Comparison of ENCODE assay signal across 19 cellular contexts in the genomic region with DNA sequence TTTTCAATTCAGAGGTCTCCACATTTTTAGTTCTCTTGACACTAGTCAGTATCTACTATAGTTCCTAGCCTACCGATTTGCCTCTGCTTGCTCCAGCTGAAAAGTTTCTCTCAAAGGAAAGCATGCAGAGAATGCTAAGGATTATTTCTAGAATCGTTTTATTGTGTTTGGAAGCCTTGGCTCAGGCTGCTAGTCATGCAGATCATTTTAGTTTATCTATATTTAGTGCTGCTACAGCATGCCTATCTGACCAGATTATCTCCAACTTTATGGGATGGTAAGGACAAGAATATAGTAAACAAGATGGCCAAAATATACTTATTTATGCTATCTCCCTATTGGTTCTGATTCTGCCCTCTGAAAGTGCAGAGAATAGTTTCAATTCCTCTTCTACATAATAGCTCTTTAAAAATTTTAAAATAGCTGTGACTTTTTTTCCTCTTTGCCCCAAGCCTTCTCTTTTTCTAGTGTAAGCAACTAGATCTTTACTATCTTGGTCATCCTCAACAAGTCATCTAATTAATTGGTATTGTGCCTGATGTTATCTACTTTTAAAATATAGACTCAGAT. TPM values are rescaled to one million over a fixed set of nuclear protein-coding genes. Genes with fewer than 3 reads are reported as not detected.
DNase-seq lines count a peak whose midpoint lies in the region; ATAC-seq and TF ChIP-seq lines count a peak whose summit lies in the region.
"Had no signal": no experiment of that assay in that cellular context is flagged by ENCODE, and none has a peak within 500 bp of the region (broad histone marks: within the 10 kb centered on the region; RNA-seq: fewer than 3 reads in every experiment).

No MANE protein-coding gene starts in this region.

- H3K4me1 ChIP-seq in IMR-90 (ENCODE audit: control insufficient read depth, insufficient read depth, low read length), result peaks cover 7% of the 10 kb centered on the region
- peaks cover 11% of the 10 kb centered on the region for H3K4me1 ChIP-seq in osteoblast (ENCODE audit: insufficient read depth, low read length)
- no peaks in the 10 kb centered on the region for H3K4me1 ChIP-seq in mammary epithelial cell (ENCODE audit: insufficient read depth, low read length)
- H3K4me1 ChIP-seq in ascending aorta, result peaks cover 0 to 5% of the 10 kb centered on the region in 2 donors
- H3K4me1 ChIP-seq in A673 (ENCODE audit: insufficient read depth, low read length, poor library complexity, severe bottlenecking), result no peaks in the 10 kb centered on the region
- peaks cover 7% of the 10 kb centered on the region for H3K4me1 ChIP-seq in smooth muscle cell (ENCODE audit: low read depth)
- H3K4me1 ChIP-seq: BE2C had no signal

- no peak overlapping the region for H3K4me3 ChIP-seq in GM12865 (ENCODE audit: low read depth, low read length)
- no peak overlapping the region for H3K4me3 ChIP-seq in IMR-90 (ENCODE audit: insufficient read depth, low read depth, low read length)
- no peak overlapping the region for H3K4me3 ChIP-seq in osteoblast (ENCODE audit: insufficient read depth, low read length)
- H3K4me3 ChIP-seq in mammary epithelial cell (replicated peaks in 1 of 3; ENCODE audit: insufficient read depth in 1 of 3, low read depth in 2 of 3, low read length in 3 of 3), result no peak overlapping the region
- no peak overlapping the region for H3K4me3 ChIP-seq in ascending aorta
- no peak overlapping the region for H3K4me3 ChIP-seq in A673 (ENCODE audit: low read depth, low read length, poor library complexity, severe bottlenecking)
- no peak overlapping the region for H3K4me3 ChIP-seq in smooth muscle cell
- H3K4me3 ChIP-seq: SJSA1 had no signal

- POLR2A ChIA-PET in IMR-90 (lab: Charles Lee; ENCODE audit: unreplicated experiment), result no interaction called here
- POLR2A ChIA-PET in A673 (lab: Charles Lee; ENCODE audit: low non-redundant PET), result interaction anchor here (0.6 kb wide), 1 partner anchor 646 kb away, joined by 3 read pairs; no protein-coding TSS in a partner anchor

- CTCF ChIA-PET in IMR-90 (lab: Yijun Ruan, JAX), result no interaction called here
- CTCF ChIA-PET in mammary epithelial cell (lab: Charles Lee; ENCODE audit: low non-redundant PET), result no interaction called here
- CTCF ChIA-PET in A673 (lab: Charles Lee), result no interaction called here

- H3K9me3 Mint-ChIP-seq in chondrocyte (ENCODE audit: low read depth), result no peaks in the 10 kb centered on the region
- H3K9me3 Mint-ChIP-seq: CD4-positive, alpha-beta memory T cell had no signal

- H3K4me1 Mint-ChIP-seq in chondrocyte (ENCODE audit: low read depth), result peaks cover 23% of the 10 kb centered on the region

- no peak overlapping the region for H2BK5ac ChIP-seq in IMR-90 (ENCODE audit: low read depth, low read length, poor library complexity, severe bottlenecking)

- H3K27me3 ChIP-seq in IMR-90 (ENCODE audit: control insufficient read depth, insufficient read depth, low read length) (no peaks in the 10 kb centered on the region), osteoblast (ENCODE audit: insufficient read depth, low read length) (peaks cover 5% of the 10 kb centered on the region), mammary epithelial cell (ENCODE audit: insufficient read depth, low read length) (peaks cover 2% of the 10 kb centered on the region), ascending aorta (no peaks in the 10 kb centered on the region), A673 (replicated peaks; ENCODE audit: insufficient read depth, low read depth, low read length, poor library complexity) (no peaks in the 10 kb centered on the region), smooth muscle cell (ENCODE audit: low read depth) (no peaks in the 10 kb centered on the region)
- H3K27me3 ChIP-seq: BE2C, SJSA1 had no signal

- H3K4ac ChIP-seq in IMR-90 (ENCODE audit: low read depth, low read length), result no peak overlapping the region

- H2AK5ac ChIP-seq in IMR-90 (ENCODE audit: low read depth, low read length), result no peak overlapping the region

- H4K91ac ChIP-seq in IMR-90 (ENCODE audit: insufficient read depth, low read depth, low read length), result no peak overlapping the region

- H3K79me2 ChIP-seq in osteoblast (ENCODE audit: insufficient read depth, low read length), result no peaks in the 10 kb centered on the region
- no peaks in the 10 kb centered on the region for H3K79me2 ChIP-seq in mammary epithelial cell (ENCODE audit: insufficient read depth, low read length)
- no peaks in the 10 kb centered on the region for H3K79me2 ChIP-seq in smooth muscle cell (ENCODE audit: low read depth)

- TF ChIP-seq CTCF in GM12865 (IDR thresholded peaks at IDR 0.05; ENCODE audit: insufficient read depth, low read depth, low read length, missing control alignments), result no peak
- no peak for TF ChIP-seq CTCF in IMR-90 (conservative IDR thresholded peaks at IDR 0.05; ENCODE audit: low read depth, low read length)
- no peak for TF ChIP-seq CTCF in chondrocyte (IDR thresholded peaks at IDR 0.05)
- TF ChIP-seq CTCF in osteoblast (IDR thresholded peaks at IDR 0.05; ENCODE audit: extremely low read depth, low read depth, low read length), result no peak
- no peak for TF ChIP-seq CTCF in mammary epithelial cell (conservative IDR thresholded peaks at IDR 0.05 in 1 of 2, IDR thresholded peaks at IDR 0.05 in 1 of 2; ENCODE audit: extremely low read depth in 1 of 2, insufficient read depth in 1 of 2, low read depth in 1 of 2, low read length in 2 of 2)
- TF ChIP-seq CTCF in ascending aorta (IDR thresholded peaks at IDR 0.05), result no peak
- TF ChIP-seq CTCF in A673 (conservative IDR thresholded peaks at IDR 0.05; ENCODE audit: low read depth, low read length), result no peak
- no peak for TF ChIP-seq CTCF in smooth muscle cell (IDR thresholded peaks at IDR 0.05; ENCODE audit: borderline replicate concordance, insufficient read depth, poor library complexity, severe bottlenecking)

- dilution Hi-C loops in IMR-90 (cut with HindIII; ENCODE audit: low sequenced_read_pairs, unreplicated experiment), result no loop called here
- dilution Hi-C loops in mammary epithelial cell (cut with HindIII; ENCODE audit: low sequenced_read_pairs), result no loop called here

- H2AFZ ChIP-seq in IMR-90 (replicated peaks; ENCODE audit: low read length, poor library complexity) (no peak overlapping the region), osteoblast (ENCODE audit: low read length) (no peak overlapping the region), mammary epithelial cell (ENCODE audit: low read depth, low read length) (no peak overlapping the region), smooth muscle cell (ENCODE audit: low read depth) (no peak overlapping the region)

- H3K9me1 ChIP-seq in IMR-90 (ENCODE audit: insufficient read depth, low read length), result no peaks in the 10 kb centered on the region

- peak overlapping the region; percentile 74 for H3K27ac Mint-ChIP-seq in chondrocyte (ENCODE audit: unreplicated experiment)
- H3K27ac Mint-ChIP-seq: CD4-positive, alpha-beta memory T cell had no signal

- no peaks in the 10 kb centered on the region for H3K36me3 Mint-ChIP-seq in chondrocyte (ENCODE audit: low read depth)
- H3K36me3 Mint-ChIP-seq: CD4-positive, alpha-beta memory T cell had no signal

- no peak overlapping the region for H2BK15ac ChIP-seq in IMR-90 (ENCODE audit: low read depth, low read length)

- H3K4me3 Mint-ChIP-seq in chondrocyte (ENCODE audit: unreplicated experiment), result no peak overlapping the region
- H3K4me3 Mint-ChIP-seq: CD4-positive, alpha-beta memory T cell had no signal

- no peak overlapping the region for H4K5ac ChIP-seq in IMR-90 (ENCODE audit: low read depth, low read length)

- no peak overlapping the region for H3K27ac ChIP-seq in IMR-90 (ENCODE audit: insufficient read depth, low read length)
- no peak overlapping the region for H3K27ac ChIP-seq in osteoblast (ENCODE audit: low read depth, low read length)
- no peak overlapping the region for H3K27ac ChIP-seq in mammary epithelial cell (ENCODE audit: insufficient read depth, low read depth, low read length)
- H3K27ac ChIP-seq in ascending aorta, result no peak overlapping the region
- H3K27ac ChIP-seq in A673 (ENCODE audit: low read depth, low read length, poor library complexity, severe bottlenecking), result no peak overlapping the region
- H3K27ac ChIP-seq in smooth muscle cell (ENCODE audit: low read depth), result no peak overlapping the region
- H3K27ac ChIP-seq: RWPE1, SJSA1 had no signal

- H3K27me3 Mint-ChIP-seq in chondrocyte (ENCODE audit: low read depth), result no peaks in the 10 kb centered on the region
- H3K27me3 Mint-ChIP-seq: CD4-positive, alpha-beta memory T cell had no signal

- no peak overlapping the region for H3K18ac ChIP-seq in IMR-90 (ENCODE audit: low read depth, low read length)

- no peak overlapping the region for H3K4me2 ChIP-seq in IMR-90 (ENCODE audit: low read depth, low read length)
- H3K4me2 ChIP-seq in osteoblast (ENCODE audit: insufficient read depth, low read length), result no peak overlapping the region
- H3K4me2 ChIP-seq in mammary epithelial cell (ENCODE audit: insufficient read depth, low read depth, low read length), result no peak overlapping the region
- H3K4me2 ChIP-seq in smooth muscle cell, result no peak overlapping the region

- H4K8ac ChIP-seq in IMR-90 (ENCODE audit: low read depth in 2 of 2, low read length in 2 of 2), result no peak overlapping the region

- in situ Hi-C loops in IMR-90 (cut with MboI; ENCODE audit: low sequenced_read_pairs), result no loop called here
- in situ Hi-C loops in mammary epithelial cell (cut with MboI; ENCODE audit: low sequenced_read_pairs in 2 of 2), result no loop called here

- WGBS in IMR-90 (ENCODE audit: extremely low coverage in 2 of 2, insufficient read length in 1 of 2), 2 experiments, result no CpG with 5 or more reads among the region's 2 CpGs
- 6% methylated on average over 2 of the region's 2 CpGs for WGBS in mammary epithelial cell (ENCODE audit: low coverage, missing lambda C conversion rate)
- WGBS in smooth muscle cell (ENCODE audit: low lambda C conversion rate), result 27% methylated on average over 2 of the region's 2 CpGs

- no peak overlapping the region for H2AK9ac ChIP-seq in IMR-90 (replicated peaks; ENCODE audit: low read depth, low read length, poor library complexity)

- H3K14ac ChIP-seq in IMR-90 (replicated peaks; ENCODE audit: low read depth, low read length), result no peak overlapping the region

- H3K9me3 ChIP-seq in IMR-90 (ENCODE audit: control insufficient read depth, insufficient read depth, low read length) (no peaks in the 10 kb centered on the region), osteoblast (ENCODE audit: low read depth, low read length) (no peaks in the 10 kb centered on the region), mammary epithelial cell (replicated peaks; ENCODE audit: insufficient read depth, low read length) (no peaks in the 10 kb centered on the region), ascending aorta (no peaks in the 10 kb centered on the region), A673 (ENCODE audit: low read depth, low read length, poor library complexity, severe bottlenecking) (no peaks in the 10 kb centered on the region), smooth muscle cell (replicated peaks; ENCODE audit: low read depth) (no peaks in the 10 kb centered on the region)
- H3K9me3 ChIP-seq: BE2C, SJSA1 had no signal

- peak; percentile 1 for DNase-seq in GM12865 (ENCODE audit: low read depth)
- DNase-seq in IMR-90, result peak; percentile 32
- no peak for DNase-seq in chondrocyte (ENCODE audit: low spot score)
- DNase-seq in osteoblast (ENCODE audit: insufficient read length, low spot score, missing footprints), result peak; percentile 32
- DNase-seq in mammary epithelial cell, result no peak
- DNase-seq in ascending aorta (ENCODE audit: low spot score in 2 of 2), result no peak
- DNase-seq in A673 (ENCODE audit: low spot score), result no peak
- DNase-seq in smooth muscle cell (lab: John Stamatoyannopoulos, UW; ENCODE audit: unreplicated experiment), result no peak
- DNase-seq: BE2C; CD4-positive, alpha-beta memory T cell; DMS79; H7; Karpas-422; NCI-H1930; NCI-H526 treated with DMSO at 0.1 percent for 48 hours; PC-3 had no signal

- no peaks in the 10 kb centered on the region for H3K36me3 ChIP-seq in IMR-90 (ENCODE audit: control insufficient read depth, insufficient read depth, low read length)
- H3K36me3 ChIP-seq in osteoblast (ENCODE audit: insufficient read depth, low read length), result no peaks in the 10 kb centered on the region
- H3K36me3 ChIP-seq in mammary epithelial cell (ENCODE audit: insufficient read depth, low read length), result no peaks in the 10 kb centered on the region
- H3K36me3 ChIP-seq in ascending aorta, result no peaks in the 10 kb centered on the region
- no peaks in the 10 kb centered on the region for H3K36me3 ChIP-seq in A673 (ENCODE audit: insufficient read depth, low read length, poor library complexity, severe bottlenecking)
- H3K36me3 ChIP-seq in smooth muscle cell (ENCODE audit: low read depth), result no peaks in the 10 kb centered on the region
- H3K36me3 ChIP-seq: BE2C, SJSA1 had no signal

- H3K23ac ChIP-seq in IMR-90 (ENCODE audit: low read depth, low read length), result no peak overlapping the region

- no peaks in the 10 kb centered on the region for H3K79me1 ChIP-seq in IMR-90 (ENCODE audit: low read depth in 1 of 2, low read length in 2 of 2)

- H4K20me1 ChIP-seq in IMR-90 (ENCODE audit: insufficient read depth, low read length) (no peaks in the 10 kb centered on the region), osteoblast (ENCODE audit: insufficient read depth, low read length) (no peaks in the 10 kb centered on the region), mammary epithelial cell (ENCODE audit: insufficient read depth, low read length) (no peaks in the 10 kb centered on the region), smooth muscle cell (ENCODE audit: low read depth) (no peaks in the 10 kb centered on the region)

- H3F3A ChIP-seq in smooth muscle cell (ENCODE audit: low read depth), result no peaks in the 10 kb centered on the region

- BruUV-seq in IMR-90 (replicated peaks; lab: Mats Ljungman, UMichigan), result no TSS peak
- BruUV-seq in mammary epithelial cell (replicated peaks; lab: Mats Ljungman, UMichigan), result no TSS peak
- no TSS peak for BruUV-seq in A673 (replicated peaks; lab: Mats Ljungman, UMichigan)

- no peak overlapping the region for H3K56ac ChIP-seq in IMR-90 (ENCODE audit: extremely low read depth, insufficient read depth, low read length)

- intact Hi-C loops in IMR-90 (cut with micrococcal nuclease), result no loop called here
- intact Hi-C loops in mammary epithelial cell (cut with micrococcal nuclease), result loop anchor here (5.0 to 10.0 kb wide), 2 partner anchors 147 to 519 kb away; no protein-coding TSS in a partner anchor
- intact Hi-C loops in ascending aorta (cut with DNase I), result no loop called here
- intact Hi-C loops in A673 (cut with micrococcal nuclease; ENCODE audit: unreplicated experiment), result no loop called here

- H3K9ac ChIP-seq in IMR-90 (ENCODE audit: low read depth, low read length) (no peak overlapping the region), mammary epithelial cell (ENCODE audit: insufficient read depth, low read length) (no peak overlapping the region), smooth muscle cell (ENCODE audit: low read depth) (no peak overlapping the region)

- TF ChIP-seq RAD21 in IMR-90 (IDR thresholded peaks at IDR 0.05; ENCODE audit: low read length), result no peak

- TF ChIP-seq POLR2A in IMR-90 (IDR thresholded peaks at IDR 0.05; ENCODE audit: low read depth, low read length), result no peak

- H2BK20ac ChIP-seq in IMR-90 (ENCODE audit: low read depth, low read length), result no peak overlapping the region

- peak; percentile 64 for ATAC-seq in IMR-90 (ENCODE audit: low read depth)
- ATAC-seq: PC-3 had no signal

- H2BK120ac ChIP-seq in IMR-90 (ENCODE audit: low read depth, low read length), result no peak overlapping the region

RNA-seq across cellular contexts. Expression of a gene that starts 15.7 kb away (rescaled TPM):
- 6.9 and 7.0 TPM in 2 replicates for total RNA-seq in IMR-90 (2012; rRNA removed)
- 6.4 and 7.9 TPM in 2 replicates for polyA plus RNA-seq in IMR-90 (2012; rRNA removed)
- polyA plus RNA-seq in IMR-90 (2012; cell fraction: cytosol; rRNA removed), result 2.2 and 2.4 TPM in 2 replicates
- 17.0 and 27.1 TPM in 2 replicates for polyA plus RNA-seq in IMR-90 (2012; cell fraction: nucleus; rRNA removed; ENCODE audit: low replicate concordance)
- 0.23 to 0.92 TPM (median 0.37 TPM) in 3 replicates for total RNA-seq in chondrocyte
- 0.59 and 0.72 TPM in 2 replicates for total RNA-seq in osteoblast
- under 1 TPM in 1 of 2 donors, not detected in 1; 0.14 TPM for total RNA-seq in mammary epithelial cell
- polyA plus RNA-seq in mammary epithelial cell, result 0.06 TPM
- polyA minus RNA-seq in mammary epithelial cell, result not detected
- 2.4 TPM for total RNA-seq in ascending aorta
- total RNA-seq in A673 (2021), result 0.45 and 0.68 TPM in 2 replicates
- 10.8 and 12.9 TPM in 2 replicates for total RNA-seq in smooth muscle cell
- 6.2 and 6.8 TPM in 2 replicates for polyA plus RNA-seq in smooth muscle cell
- total RNA-seq: G401 had no signal

Comparison
In these comparisons a context has a peak if more than half of its experiments do, and no peak if none do; other contexts are left out.
1. DNase-seq: peak in GM12865 (single experiment), IMR-90 (single experiment) and osteoblast (single experiment); none in chondrocyte (single experiment), mammary epithelial cell (single experiment), ascending aorta (0 of 2), A673 (single experiment) and smooth muscle cell (single experiment).